In the genomic region with DNA sequence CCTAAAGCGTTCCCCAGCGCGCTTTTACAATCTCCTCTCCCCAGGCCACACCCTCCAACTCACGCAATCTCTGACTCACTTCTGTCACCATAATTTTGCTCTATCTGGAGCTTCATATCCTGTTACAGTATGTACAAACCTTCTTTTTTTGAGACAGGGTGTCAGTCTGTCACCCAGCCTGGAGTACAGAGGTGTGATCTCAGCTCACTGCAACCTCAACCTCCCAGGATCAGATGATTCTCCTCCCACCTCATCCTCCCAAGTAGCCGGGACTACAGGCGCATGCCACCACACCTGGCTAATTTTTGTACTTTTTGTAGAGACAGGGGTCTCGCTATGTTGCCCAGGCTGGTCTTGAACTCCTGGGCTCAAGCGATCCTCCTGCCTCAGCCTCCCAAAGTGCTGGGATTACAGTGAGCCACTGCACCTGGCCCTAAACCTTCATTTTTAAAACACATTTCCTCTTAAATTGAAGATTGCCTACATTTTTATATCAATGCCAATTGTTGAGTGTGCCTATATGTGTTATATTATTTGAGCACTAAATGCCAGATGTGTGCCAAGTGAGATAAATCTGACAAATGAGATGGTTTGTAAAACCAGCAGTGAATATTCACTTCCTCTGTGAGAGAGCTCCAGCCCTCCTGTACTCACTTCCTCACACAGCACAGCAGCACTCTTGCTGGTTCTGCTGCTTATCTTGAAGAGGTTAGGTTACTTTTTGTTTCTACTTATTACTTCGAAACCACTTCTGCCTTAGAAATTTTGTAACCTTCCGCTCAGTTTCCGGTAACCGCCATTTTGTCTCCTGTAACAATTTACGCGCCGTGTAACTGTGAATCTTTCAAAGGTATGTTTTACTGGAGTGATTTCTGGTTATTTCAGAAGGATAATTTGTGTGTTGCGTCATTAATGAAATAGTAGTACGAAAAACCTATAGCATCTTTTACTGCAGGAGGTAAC, we compare ENCODE assay signal across 8 cellular contexts. TPM values are rescaled to one million over a fixed set of nuclear protein-coding genes. Genes with fewer than 3 reads are reported as not detected.
DNase-seq lines count a peak whose midpoint lies in the region; ATAC-seq, FAIRE-seq and TF ChIP-seq lines count a peak whose summit lies in the region.

No MANE protein-coding gene starts in this region.

- H3K27me3 ChIP-seq in small intestine (ENCODE audit: control insufficient read depth in 2 of 2, insufficient read depth in 2 of 2, low read length in 2 of 2) (no peaks in the 10 kb centered on the region), vagina (no peaks in the 10 kb centered on the region)

- H3K36me3 ChIP-seq in small intestine (ENCODE audit: control insufficient read depth in 2 of 2, insufficient read depth in 2 of 2, low read length in 2 of 2) (no peaks in the 10 kb centered on the region), vagina (no peaks in the 10 kb centered on the region)

- peak; percentile 91 for DNase-seq in OCI-M1 (lab: John Stamatoyannopoulos, UW)
- peak; percentile 59 for DNase-seq in activated effector memory CD4-positive, alpha-beta T cell treated with Interleukin-2 at 50 U/mL for 16 hours
- DNase-seq in small intestine, result peak; percentile 62
- DNase-seq in D721Med (ENCODE audit: insufficient read length, low spot score), result no peak
- no peak for DNase-seq in G401 (ENCODE audit: low spot score)
- no peak for DNase-seq in vagina (ENCODE audit: extremely low spot score in 2 of 2)

- FAIRE-seq in small intestine (lab: Jason Lieb, UNC) (no peak), D721Med (lab: Jason Lieb, UNC) (no peak)

- intact Hi-C loops in vagina (cut with DNase I), result no loop called here

- H3K4me3 ChIP-seq in small intestine (ENCODE audit: low read depth in 1 of 2, low read length in 2 of 2) (peak overlapping the region in 1 of 2 donors; percentile 27), vagina (peak overlapping the region in 1 of 2 donors; percentile 11)

- 56 to 70% (median 69%) methylated on average over 17 of the region's 17 CpGs for WGBS in small intestine, 3 donors

- TF ChIP-seq POLR2A in GM18505 (IDR thresholded peaks at IDR 0.05; ENCODE audit: borderline replicate concordance, extremely low read depth, insufficient read depth, insufficient read length) (peak; percentile 67), vagina (IDR thresholded peaks at IDR 0.05) (no peak)

- in situ Hi-C loops in G401 (cut with HindIII; ENCODE audit: low sequenced_read_pairs), result no loop called here

- TF ChIP-seq CTCF in D721Med (IDR thresholded peaks at IDR 0.05; ENCODE audit: insufficient read depth, missing control alignments), result no peak
- TF ChIP-seq CTCF in vagina (IDR thresholded peaks at IDR 0.05), result no peak

- H3K4me1 ChIP-seq in small intestine (ENCODE audit: control insufficient read depth in 2 of 2, insufficient read depth in 1 of 2, low read depth in 1 of 2, low read length in 1 of 2), result no peaks in the 10 kb centered on the region
- no peaks in the 10 kb centered on the region for H3K4me1 ChIP-seq in vagina

- ATAC-seq in GM18505 (IDR thresholded peaks at IDR 0.05; ENCODE audit: unreplicated experiment) (peak; percentile 97), HG02798 (IDR thresholded peaks at IDR 0.05; ENCODE audit: poor library complexity, unreplicated experiment) (peak; percentile 99)

- H3K9me3 ChIP-seq in small intestine (ENCODE audit: control insufficient read depth, low read depth) (no peaks in the 10 kb centered on the region), vagina (no peaks in the 10 kb centered on the region)

- H3K27ac ChIP-seq in small intestine (ENCODE audit: low read depth in 1 of 2, low read length in 1 of 2), result peak overlapping the region; percentile 25 to 64
- H3K27ac ChIP-seq in vagina, result no peak overlapping the region

RNA-seq across cellular contexts. Expression of gene DOCK8, which starts 57.9 kb away (rescaled TPM):
- polyA plus RNA-seq in small intestine, result 1 to 10 TPM; 2.2 to 3.8 (median 3.8) TPM
- total RNA-seq in G401 (2014; rRNA removed; shearing (Covaris generic)), result not detected in 2 replicates
- 18.4 TPM for total RNA-seq in vagina

Comparison
In these comparisons a context has a peak if more than half of its experiments do, and no peak if none do; other contexts are left out.
1. DNase-seq: peak in OCI-M1 (single experiment), activated effector memory CD4-positive, alpha-beta T cell treated with Interleukin-2 at 50 U/mL for 16 hours (single experiment) and small intestine (single experiment); none in D721Med (single experiment), G401 (single experiment) and vagina (0 of 2).
2. RNA of gene DOCK8, which starts 57.9 kb away (total RNA-seq): 18.4 TPM in vagina (single experiment); not detected in G401; every median in the first group is over 10 times any median in the second.